ENCODE assay signal across 6 cellular contexts in the genomic region with DNA sequence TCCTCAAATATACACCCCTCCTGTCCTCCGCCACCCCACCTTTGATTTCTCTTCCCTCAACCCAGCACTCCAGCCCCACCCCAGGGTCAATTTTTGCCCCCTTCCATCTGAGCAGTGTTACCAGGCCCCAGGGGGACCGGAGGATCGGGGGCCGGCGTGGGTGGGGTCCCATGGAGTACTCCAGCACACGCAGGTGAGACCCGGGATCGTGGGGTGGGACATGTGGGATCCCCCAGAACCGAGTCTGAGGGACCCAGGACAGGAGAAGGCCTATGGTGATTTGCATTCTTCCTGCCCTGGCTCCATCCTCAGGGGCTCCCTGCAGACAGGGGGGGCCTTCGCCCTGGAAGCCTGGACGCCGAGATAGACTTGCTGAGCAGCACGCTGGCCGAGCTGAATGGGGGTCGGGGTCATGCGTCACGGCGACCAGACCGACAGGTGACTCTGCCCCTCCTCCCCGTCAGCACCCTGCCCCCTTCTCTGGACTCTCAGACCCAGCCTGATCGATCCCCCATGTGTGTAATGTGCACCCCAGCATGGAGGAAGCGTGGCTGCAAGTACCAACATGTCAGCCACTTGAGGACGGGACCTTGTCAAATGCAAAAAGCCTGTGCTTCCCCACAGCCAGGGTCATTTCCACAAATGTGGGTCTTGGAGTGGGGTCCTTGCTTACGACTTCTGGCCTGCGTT. TPM values are rescaled to one million over a fixed set of nuclear protein-coding genes. Genes with fewer than 3 reads are reported as not detected.
A peak's percentile ranks its signal among the peaks of the same experiment; 100 is the strongest.
DNase-seq lines count a peak whose midpoint lies in the region; ATAC-seq and TF ChIP-seq lines count a peak whose summit lies in the region.

No MANE protein-coding gene starts in this region.

- H3K4me3 ChIP-seq in GM12875 (ENCODE audit: low read depth, low read length) (peak overlapping the region; percentile 93), adipocyte (ENCODE audit: low read length) (peak overlapping the region; percentile 93)

- TF ChIP-seq CTCF in GM12875 (IDR thresholded peaks at IDR 0.05; ENCODE audit: borderline replicate concordance, insufficient read depth, low read depth, low read length): no peak

- no peak for ATAC-seq in GM19467 (IDR thresholded peaks at IDR 0.05; ENCODE audit: unreplicated experiment)

- peaks cover 30% of the 10 kb centered on the region for H3K36me3 ChIP-seq in adipocyte (ENCODE audit: control insufficient read depth, insufficient read depth, low read length, severe bottlenecking)

- H3K9me3 ChIP-seq in adipocyte (ENCODE audit: control insufficient read depth, low read length): no peaks in the 10 kb centered on the region

- H3K27me3 ChIP-seq in adipocyte (replicated peaks; ENCODE audit: control insufficient read depth, insufficient read depth, low read length): no peaks in the 10 kb centered on the region

- H3K4me1 ChIP-seq in adipocyte (ENCODE audit: control insufficient read depth, insufficient read depth, low read length): peaks cover 22% of the 10 kb centered on the region

- H3K9ac ChIP-seq in adipocyte (ENCODE audit: low read length): peak overlapping the region; percentile 99

- DNase-seq in adipocyte (ENCODE audit: low read depth): peak; percentile 25
- DNase-seq in mucosa of gallbladder (ENCODE audit: low spot score): peak; percentile 61
- no peak for DNase-seq in medulla oblongata (ENCODE audit: extremely low spot score)
- no peak for DNase-seq in NCI-H226

RNA-seq across cellular contexts. Expression of gene TRIP6, which starts 0.8 kb away (rescaled TPM):
- total RNA-seq in mucosa of gallbladder: 91.0 TPM

RNA-seq across cellular contexts. Expression of gene SRRT, which starts 7.0 kb away (rescaled TPM):
- total RNA-seq in mucosa of gallbladder: 150 TPM

RNA-seq across cellular contexts. Expression of gene SLC12A9, which starts 15.4 kb away (rescaled TPM):
- 76.1 TPM for total RNA-seq in mucosa of gallbladder

RNA-seq across cellular contexts. Expression of gene UFSP1, which starts 21.6 kb away (rescaled TPM):
- 3.3 TPM for total RNA-seq in mucosa of gallbladder

RNA-seq across cellular contexts. Expression of gene ACHE, which starts 27.7 kb away (rescaled TPM):
- 8.4 TPM for total RNA-seq in mucosa of gallbladder

Comparison
In these comparisons a context has a peak if more than half of its experiments do, and no peak if none do; other contexts are left out.
1. DNase-seq: peak in adipocyte (single experiment) and mucosa of gallbladder (single experiment); none in medulla oblongata (single experiment) and NCI-H226 (single experiment).